Comparison of ENCODE assay signal across 9 cellular contexts in genomic region chr16:57985204-57986121, GRCh38. TPM values are rescaled to one million over a fixed set of nuclear protein-coding genes. Genes with fewer than 3 reads are reported as not detected.
A peak's percentile ranks its signal among the peaks of the same experiment; 100 is the strongest.
DNase-seq lines count a peak whose midpoint lies in the region; ATAC-seq and TF ChIP-seq lines count a peak whose summit lies in the region.
"Had no signal": no experiment of that assay in that cellular context is flagged by ENCODE, and none has a peak within 500 bp of the region (broad histone marks: within the 10 kb centered on the region; RNA-seq: fewer than 3 reads in every experiment).

No MANE protein-coding gene starts in this region.

- no peaks in the 10 kb centered on the region for H3K27me3 Mint-ChIP-seq in activated T-cell treated with anti-CD3 and anti-CD28 coated beads, Interleukin-2, amount 50 U/mL, for 72 hours (ENCODE audit: low read depth)

- ATAC-seq in activated CD4-positive, CD25-positive, alpha-beta regulatory T cell treated with anti-CD3 and anti-CD28 coated beads, Interleukin-2, amount 50 U/mL, for 24 hours = peak; percentile 46 to 60
- ATAC-seq in activated T-cell treated with anti-CD3 and anti-CD28 coated beads, Interleukin-2, amount 50 U/mL, for 72 hours (replicated peaks in 1 of 2) = peak; percentile 66 to 72
- no peak for ATAC-seq in HG02973 (IDR thresholded peaks at IDR 0.05; ENCODE audit: unreplicated experiment)

- DNase-seq in activated CD4-positive, CD25-positive, alpha-beta regulatory T cell treated with anti-CD3 and anti-CD28 coated beads, Interleukin-2, amount 50 U/mL, for 72 hours = no peak
- DNase-seq in activated T-cell treated with anti-CD3 and anti-CD28 coated beads, Interleukin-2, amount 50 U/mL, for 72 hours = no peak
- peak; percentile 75 for DNase-seq in spleen
- DNase-seq in GOT3 (lab: John Stamatoyannopoulos, UW) = no peak
- DNase-seq in substantia nigra (lab: John Stamatoyannopoulos, UW) = no peak

- H3K4me3 Mint-ChIP-seq in activated T-cell treated with anti-CD3 and anti-CD28 coated beads, Interleukin-2, amount 50 U/mL, for 72 hours = peak overlapping the region; percentile 87 to 93

- TF ChIP-seq CTCF in spleen (IDR thresholded peaks at IDR 0.05 in 8 of 11, conservative IDR thresholded peaks at IDR 0.05 in 3 of 11) = no peak

- peaks cover 42% of the 10 kb centered on the region for H3K27me3 ChIP-seq in iPS-18a (ENCODE audit: control insufficient read depth, insufficient read depth, low read length)
- H3K27me3 ChIP-seq in spleen (replicated peaks in 1 of 7) = peaks cover 0 to 24% (median 0%) of the 10 kb centered on the region in 7 donors
- H3K27me3 ChIP-seq: SJSA1 had no signal

- H3K27ac ChIP-seq in iPS-18a (ENCODE audit: low read length) (no peak overlapping the region), spleen (peak overlapping the region in 4 of 8 donors; percentile 49 to 65 (median 60)), substantia nigra (ENCODE audit: low read depth, low read length, poor library complexity, severe bottlenecking) (no peak overlapping the region)
- H3K27ac ChIP-seq: SJSA1 had no signal

- no peaks in the 10 kb centered on the region for H3K9me3 ChIP-seq in iPS-18a (ENCODE audit: control insufficient read depth, low read depth, low read length)
- no peaks in the 10 kb centered on the region for H3K9me3 ChIP-seq in spleen
- H3K9me3 ChIP-seq: SJSA1 had no signal

- 22 to 46% (median 29%) methylated on average over 33 to 60 of the region's 60 CpGs for WGBS in spleen, 5 donors

- H3K4me3 ChIP-seq in iPS-18a (ENCODE audit: low read length) = peak overlapping the region; percentile 68
- H3K4me3 ChIP-seq in spleen = peak overlapping the region; percentile 36 to 74 (median 56)
- H3K4me3 ChIP-seq: SJSA1 had no signal

- no peaks in the 10 kb centered on the region for H3K9me3 Mint-ChIP-seq in activated T-cell treated with anti-CD3 and anti-CD28 coated beads, Interleukin-2, amount 50 U/mL, for 72 hours

- H3K9ac ChIP-seq in iPS-18a (ENCODE audit: low read length) = no peak overlapping the region

- H3K27ac Mint-ChIP-seq in activated T-cell treated with anti-CD3 and anti-CD28 coated beads, Interleukin-2, amount 50 U/mL, for 72 hours = peak overlapping the region; percentile 64

- no peak for TF ChIP-seq POLR2A in spleen (IDR thresholded peaks at IDR 0.05)

- peaks cover 17% of the 10 kb centered on the region for H3K4me1 Mint-ChIP-seq in activated T-cell treated with anti-CD3 and anti-CD28 coated beads, Interleukin-2, amount 50 U/mL, for 72 hours (ENCODE audit: low read depth)

- intact Hi-C loops in spleen (cut with DNase I; ENCODE audit: low total_unique reads) = no loop called here

- no peaks in the 10 kb centered on the region for H3K36me3 ChIP-seq in iPS-18a (ENCODE audit: control insufficient read depth, low read depth, low read length)
- no peaks in the 10 kb centered on the region for H3K36me3 ChIP-seq in spleen
- H3K36me3 ChIP-seq: SJSA1 had no signal

- peaks cover 0 to 1% of the 10 kb centered on the region in 2 donors for H3K36me3 Mint-ChIP-seq in activated T-cell treated with anti-CD3 and anti-CD28 coated beads, Interleukin-2, amount 50 U/mL, for 72 hours (ENCODE audit: insufficient read depth in 2 of 2)

- no peaks in the 10 kb centered on the region for H3K4me1 ChIP-seq in iPS-18a (ENCODE audit: control insufficient read depth, low read depth, low read length)
- peaks cover 5 to 24% (median 18%) of the 10 kb centered on the region in 6 donors for H3K4me1 ChIP-seq in spleen
- H3K4me1 ChIP-seq: SJSA1 had no signal

RNA-seq across cellular contexts. Expression of gene CNGB1, which starts 14.5 kb away (rescaled TPM):
- not detected for total RNA-seq in activated T-cell treated with anti-CD3 and anti-CD28 coated beads, Interleukin-2, amount 50 U/mL, for 72 hours
- not detected for total RNA-seq in spleen
- polyA plus RNA-seq in spleen = under 1 TPM in 2 of 3 donors, not detected in 1; 0.02 to 0.12 TPM

RNA-seq across cellular contexts. Expression of gene ZNF319, which starts 15.0 kb away (rescaled TPM):
- 10 to 100 TPM; 12.0 to 12.7 TPM for total RNA-seq in activated T-cell treated with anti-CD3 and anti-CD28 coated beads, Interleukin-2, amount 50 U/mL, for 72 hours
- total RNA-seq in spleen = 10 to 100 TPM; 13.0 to 23.4 (median 17.4) TPM
- 1 to 10 TPM; 3.0 to 7.6 (median 3.4) TPM for polyA plus RNA-seq in spleen

RNA-seq across cellular contexts. Expression of gene USB1, which starts 15.7 kb away (rescaled TPM):
- 10 to 100 TPM; 38.9 to 45.0 TPM for total RNA-seq in activated T-cell treated with anti-CD3 and anti-CD28 coated beads, Interleukin-2, amount 50 U/mL, for 72 hours
- total RNA-seq in spleen = 10 to 100 TPM; 35.0 to 78.4 (median 49.5) TPM
- 10 to 100 TPM; 17.7 to 25.4 (median 18.9) TPM for polyA plus RNA-seq in spleen

RNA-seq across cellular contexts. Expression of gene MMP15, which starts 40.1 kb away (rescaled TPM):
- under 1 TPM; 0.76 to 0.84 TPM for total RNA-seq in activated T-cell treated with anti-CD3 and anti-CD28 coated beads, Interleukin-2, amount 50 U/mL, for 72 hours
- 10 to 100 TPM in 6 of 7 donors, 1 to 10 TPM in 1; 6.5 to 24.2 (median 16.9) TPM for total RNA-seq in spleen
- 1 to 10 TPM; 2.3 to 5.7 (median 2.9) TPM for polyA plus RNA-seq in spleen
